In the genomic region with DNA sequence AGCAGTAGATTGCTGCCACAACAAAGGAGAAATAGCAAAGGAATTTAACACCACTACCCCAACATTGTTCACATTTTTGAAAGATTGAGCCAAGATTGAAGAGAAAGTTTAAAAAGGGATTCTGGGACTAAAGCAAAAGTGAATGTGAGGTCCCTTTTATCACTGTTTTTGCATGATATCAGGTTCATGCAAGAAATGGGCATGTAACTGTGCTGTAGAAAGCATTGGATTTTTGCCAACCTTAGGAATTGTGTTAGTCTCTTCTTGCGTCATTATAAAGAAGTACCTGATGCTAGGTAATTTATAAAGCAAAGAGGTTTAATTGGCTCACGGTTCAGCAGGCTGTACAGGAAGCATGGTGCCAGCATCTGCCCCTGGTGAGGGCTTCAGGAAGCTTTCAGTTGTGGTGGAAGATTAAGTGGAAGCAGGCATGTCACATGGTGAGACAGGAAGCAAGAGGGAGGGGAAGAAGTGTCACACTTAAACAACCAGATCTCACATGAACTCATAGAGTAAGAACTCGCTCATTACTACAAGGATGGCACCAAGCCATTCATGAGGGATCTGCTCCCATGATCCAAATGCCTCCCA, we compare ENCODE assay signal across 13 cellular contexts. TPM values are rescaled to one million over a fixed set of nuclear protein-coding genes. Genes with fewer than 3 reads are reported as not detected.
A peak's percentile ranks its signal among the peaks of the same experiment; 100 is the strongest.
DNase-seq lines count a peak whose midpoint lies in the region; ATAC-seq and TF ChIP-seq lines count a peak whose summit lies in the region.
"Had no signal": no experiment of that assay in that cellular context is flagged by ENCODE, and none has a peak within 500 bp of the region (broad histone marks: within the 10 kb centered on the region; RNA-seq: fewer than 3 reads in every experiment).

No MANE protein-coding gene starts in this region.

- intact Hi-C loops in dorsolateral prefrontal cortex (cut with DNase I) = no loop called here

- POLR2A ChIA-PET in GM10248 (lab: Yijun Ruan, JAX) = no interaction called here

- H3K27ac ChIP-seq in dorsolateral prefrontal cortex = no peak overlapping the region

- no peaks in the 10 kb centered on the region for H3K27me3 ChIP-seq in dorsolateral prefrontal cortex

- CTCF ChIA-PET in GM10248 (lab: Yijun Ruan, JAX) = no interaction called here

- H3K4me3 ChIP-seq in AG10803 (ENCODE audit: low read length) = no peak overlapping the region
- no peak overlapping the region for H3K4me3 ChIP-seq in dorsolateral prefrontal cortex

- DNase-seq in AG10803 (ENCODE audit: low read depth) = peak; percentile 53
- DNase-seq in SK-MEL-5 (ENCODE audit: low read depth, low spot score) = peak; percentile 63
- peak; percentile 14 for DNase-seq in fibroblast of peridontal ligament (ENCODE audit: extremely low read depth)
- DNase-seq in NCI-H2196 treated with DMSO at 0.1 percent for 48 hours (lab: John Stamatoyannopoulos, UW; ENCODE audit: unreplicated experiment) = no peak
- DNase-seq in GM10248 (ENCODE audit: extremely low spot score) = no peak
- DNase-seq in dorsolateral prefrontal cortex = no peak
- DNase-seq: activated CD4-positive, alpha-beta T cell treated with anti-CD3 and anti-CD28 coated beads for 4 hours; NCI-H1092 had no signal

- no peak for TF ChIP-seq CTCF in AG10803 (conservative IDR thresholded peaks at IDR 0.05; ENCODE audit: low read length)
- TF ChIP-seq CTCF in GM10248 (IDR thresholded peaks at IDR 0.05; ENCODE audit: control extremely low read depth, extremely low read depth, low read depth, missing control alignments) = no peak
- TF ChIP-seq CTCF in dorsolateral prefrontal cortex (IDR thresholded peaks at IDR 0.05 in 54 of 56, conservative IDR thresholded peaks at IDR 0.05 in 2 of 56; ENCODE audit: low read depth in 1 of 56, partially characterized antibody in 56 of 56) = no peak

- peak; percentile 55 for ATAC-seq in GM18502 (IDR thresholded peaks at IDR 0.05; ENCODE audit: poor library complexity, unreplicated experiment)
- no peak for ATAC-seq in GM21515 (IDR thresholded peaks at IDR 0.05; ENCODE audit: unreplicated experiment)

- in situ Hi-C loops in SK-MEL-5 (cut with HindIII; ENCODE audit: low pct_unique_long_range_greater_than_20kb, low sequenced_read_pairs) = no loop called here

RNA-seq across cellular contexts. Expression of a gene that starts 4.6 kb away (rescaled TPM):
- total RNA-seq in SK-MEL-5 (2014; rRNA removed; shearing (Covaris generic)) = not detected in 2 replicates
- polyA plus RNA-seq in SK-MEL-5 (2015; cell fraction: cytosol; rRNA removed) = not detected in 2 replicates
- not detected in 2 replicates for polyA plus RNA-seq in SK-MEL-5 (2015; cell fraction: nucleus; rRNA removed)
- under 1 TPM in 2 of 120 experiments, not detected in 118; 0.26 to 0.68 TPM for total RNA-seq in dorsolateral prefrontal cortex
- total RNA-seq: frontal cortex, mesenteric fat pad, skeletal muscle tissue had no signal

RNA-seq across cellular contexts. Expression of a gene that starts 10.9 kb away (rescaled TPM):
- total RNA-seq in SK-MEL-5 (2014; rRNA removed; shearing (Covaris generic)) = 1.3 and 1.4 TPM in 2 replicates
- 0.14 and 0.35 TPM in 2 replicates for polyA plus RNA-seq in SK-MEL-5 (2015; cell fraction: cytosol; rRNA removed)
- 3.8 and 5.7 TPM in 2 replicates for polyA plus RNA-seq in SK-MEL-5 (2015; cell fraction: nucleus; rRNA removed)
- 10 to 100 TPM in 17 of 120 experiments, 1 to 10 TPM in 103; 3.3 to 12.7 (median 8.0) TPM for total RNA-seq in dorsolateral prefrontal cortex

RNA-seq across cellular contexts. Expression of a gene that starts 11.3 kb away (rescaled TPM):
- 7.4 and 8.8 TPM in 2 replicates for total RNA-seq in SK-MEL-5 (2014; rRNA removed; shearing (Covaris generic))
- 3.1 and 4.4 TPM in 2 replicates for polyA plus RNA-seq in SK-MEL-5 (2015; cell fraction: cytosol; rRNA removed)
- 8.1 and 11.8 TPM in 2 replicates for polyA plus RNA-seq in SK-MEL-5 (2015; cell fraction: nucleus; rRNA removed)
- total RNA-seq in dorsolateral prefrontal cortex = 10 to 100 TPM; 13.3 to 35.0 (median 23.2) TPM

Comparison
In these comparisons a context has a peak if more than half of its experiments do, and no peak if none do; other contexts are left out.
1. DNase-seq: peak in AG10803 (single experiment), SK-MEL-5 (single experiment) and fibroblast of peridontal ligament (single experiment); none in NCI-H2196 treated with DMSO at 0.1 percent for 48 hours (single experiment), GM10248 (single experiment) and dorsolateral prefrontal cortex (0 of 10).